In the genomic region with DNA sequence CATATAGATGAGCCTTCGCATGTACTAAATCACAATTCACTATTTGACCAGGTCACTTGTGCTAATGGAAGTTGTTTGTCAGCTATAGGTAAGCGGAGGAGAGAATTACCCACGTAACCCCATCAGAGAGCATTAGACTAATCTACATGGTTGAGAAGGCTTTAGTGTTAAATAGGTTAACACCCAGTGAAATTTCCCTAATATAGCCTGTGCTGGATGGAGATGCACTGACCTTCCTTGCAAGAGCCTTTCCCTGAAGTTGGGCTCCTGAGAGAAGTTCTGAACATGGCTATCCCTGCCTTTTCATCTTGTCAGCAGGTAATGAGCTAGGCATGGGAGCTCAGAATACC, we compare ENCODE assay signal across 2 cellular contexts.
TF ChIP-seq lines count a peak whose summit lies in the region.

No MANE protein-coding gene starts in this region.

TF ChIP-seq in HCT116, 20 proteins besides CTCF, POLR2A, EP300 and RAD21 (continued from another document):
- TF ChIP-seq SRF (IDR thresholded peaks at IDR 0.05; ENCODE audit: low read depth) (no peak), TCF7L2 (IDR thresholded peaks at IDR 0.05; ENCODE audit: borderline replicate concordance, extremely low read depth, insufficient read depth, insufficient read length) (no peak), ZNF274 (IDR thresholded peaks at IDR 0.05; ENCODE audit: low read depth, low read length) (no peak), CEBPB (IDR thresholded peaks at IDR 0.05; ENCODE audit: low read depth) (no peak), EZH2 (IDR thresholded peaks at IDR 0.05) (no peak)
- TF ChIP-seq, protein P1, sequence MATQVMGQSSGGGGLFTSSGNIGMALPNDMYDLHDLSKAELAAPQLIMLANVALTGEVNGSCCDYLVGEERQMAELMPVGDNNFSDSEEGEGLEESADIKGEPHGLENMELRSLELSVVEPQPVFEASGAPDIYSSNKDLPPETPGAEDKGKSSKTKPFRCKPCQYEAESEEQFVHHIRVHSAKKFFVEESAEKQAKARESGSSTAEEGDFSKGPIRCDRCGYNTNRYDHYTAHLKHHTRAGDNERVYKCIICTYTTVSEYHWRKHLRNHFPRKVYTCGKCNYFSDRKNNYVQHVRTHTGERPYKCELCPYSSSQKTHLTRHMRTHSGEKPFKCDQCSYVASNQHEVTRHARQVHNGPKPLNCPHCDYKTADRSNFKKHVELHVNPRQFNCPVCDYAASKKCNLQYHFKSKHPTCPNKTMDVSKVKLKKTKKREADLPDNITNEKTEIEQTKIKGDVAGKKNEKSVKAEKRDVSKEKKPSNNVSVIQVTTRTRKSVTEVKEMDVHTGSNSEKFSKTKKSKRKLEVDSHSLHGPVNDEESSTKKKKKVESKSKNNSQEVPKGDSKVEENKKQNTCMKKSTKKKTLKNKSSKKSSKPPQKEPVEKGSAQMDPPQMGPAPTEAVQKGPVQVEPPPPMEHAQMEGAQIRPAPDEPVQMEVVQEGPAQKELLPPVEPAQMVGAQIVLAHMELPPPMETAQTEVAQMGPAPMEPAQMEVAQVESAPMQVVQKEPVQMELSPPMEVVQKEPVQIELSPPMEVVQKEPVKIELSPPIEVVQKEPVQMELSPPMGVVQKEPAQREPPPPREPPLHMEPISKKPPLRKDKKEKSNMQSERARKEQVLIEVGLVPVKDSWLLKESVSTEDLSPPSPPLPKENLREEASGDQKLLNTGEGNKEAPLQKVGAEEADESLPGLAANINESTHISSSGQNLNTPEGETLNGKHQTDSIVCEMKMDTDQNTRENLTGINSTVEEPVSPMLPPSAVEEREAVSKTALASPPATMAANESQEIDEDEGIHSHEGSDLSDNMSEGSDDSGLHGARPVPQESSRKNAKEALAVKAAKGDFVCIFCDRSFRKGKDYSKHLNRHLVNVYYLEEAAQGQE (IDR thresholded peaks at IDR 0.05; ENCODE audit: low read depth) = no peak
- TF ChIP-seq, protein P2, sequence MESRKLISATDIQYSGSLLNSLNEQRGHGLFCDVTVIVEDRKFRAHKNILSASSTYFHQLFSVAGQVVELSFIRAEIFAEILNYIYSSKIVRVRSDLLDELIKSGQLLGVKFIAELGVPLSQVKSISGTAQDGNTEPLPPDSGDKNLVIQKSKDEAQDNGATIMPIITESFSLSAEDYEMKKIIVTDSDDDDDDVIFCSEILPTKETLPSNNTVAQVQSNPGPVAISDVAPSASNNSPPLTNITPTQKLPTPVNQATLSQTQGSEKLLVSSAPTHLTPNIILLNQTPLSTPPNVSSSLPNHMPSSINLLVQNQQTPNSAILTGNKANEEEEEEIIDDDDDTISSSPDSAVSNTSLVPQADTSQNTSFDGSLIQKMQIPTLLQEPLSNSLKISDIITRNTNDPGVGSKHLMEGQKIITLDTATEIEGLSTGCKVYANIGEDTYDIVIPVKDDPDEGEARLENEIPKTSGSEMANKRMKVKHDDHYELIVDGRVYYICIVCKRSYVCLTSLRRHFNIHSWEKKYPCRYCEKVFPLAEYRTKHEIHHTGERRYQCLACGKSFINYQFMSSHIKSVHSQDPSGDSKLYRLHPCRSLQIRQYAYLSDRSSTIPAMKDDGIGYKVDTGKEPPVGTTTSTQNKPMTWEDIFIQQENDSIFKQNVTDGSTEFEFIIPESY (IDR thresholded peaks at IDR 0.05; ENCODE audit: extremely low read depth, insufficient replicate concordance, low read length) = no peak
- TF ChIP-seq, protein P3, sequence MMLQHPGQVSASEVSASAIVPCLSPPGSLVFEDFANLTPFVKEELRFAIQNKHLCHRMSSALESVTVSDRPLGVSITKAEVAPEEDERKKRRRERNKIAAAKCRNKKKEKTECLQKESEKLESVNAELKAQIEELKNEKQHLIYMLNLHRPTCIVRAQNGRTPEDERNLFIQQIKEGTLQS (IDR thresholded peaks at IDR 0.05) = no peak
- TF ChIP-seq, protein P4, sequence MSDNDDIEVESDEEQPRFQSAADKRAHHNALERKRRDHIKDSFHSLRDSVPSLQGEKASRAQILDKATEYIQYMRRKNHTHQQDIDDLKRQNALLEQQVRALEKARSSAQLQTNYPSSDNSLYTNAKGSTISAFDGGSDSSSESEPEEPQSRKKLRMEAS (IDR thresholded peaks at IDR 0.05) = no peak

TF ChIP-seq in neural cell, 6 proteins besides CTCF, POLR2A, EP300 and RAD21:
- no peak for TF ChIP-seq TAF1 (IDR thresholded peaks at IDR 0.05; ENCODE audit: low read depth)
- TF ChIP-seq, protein P1 (IDR thresholded peaks at IDR 0.05; ENCODE audit: borderline replicate concordance) = no peak
- no peak for TF ChIP-seq MXI1 (conservative IDR thresholded peaks at IDR 0.05; ENCODE audit: poor library complexity, severe bottlenecking)
- no peak for TF ChIP-seq SMC3 (conservative IDR thresholded peaks at IDR 0.05; ENCODE audit: poor library complexity)
TF ChIP-seq in neural cell: peak in this region for 0.
